In the genomic region with DNA sequence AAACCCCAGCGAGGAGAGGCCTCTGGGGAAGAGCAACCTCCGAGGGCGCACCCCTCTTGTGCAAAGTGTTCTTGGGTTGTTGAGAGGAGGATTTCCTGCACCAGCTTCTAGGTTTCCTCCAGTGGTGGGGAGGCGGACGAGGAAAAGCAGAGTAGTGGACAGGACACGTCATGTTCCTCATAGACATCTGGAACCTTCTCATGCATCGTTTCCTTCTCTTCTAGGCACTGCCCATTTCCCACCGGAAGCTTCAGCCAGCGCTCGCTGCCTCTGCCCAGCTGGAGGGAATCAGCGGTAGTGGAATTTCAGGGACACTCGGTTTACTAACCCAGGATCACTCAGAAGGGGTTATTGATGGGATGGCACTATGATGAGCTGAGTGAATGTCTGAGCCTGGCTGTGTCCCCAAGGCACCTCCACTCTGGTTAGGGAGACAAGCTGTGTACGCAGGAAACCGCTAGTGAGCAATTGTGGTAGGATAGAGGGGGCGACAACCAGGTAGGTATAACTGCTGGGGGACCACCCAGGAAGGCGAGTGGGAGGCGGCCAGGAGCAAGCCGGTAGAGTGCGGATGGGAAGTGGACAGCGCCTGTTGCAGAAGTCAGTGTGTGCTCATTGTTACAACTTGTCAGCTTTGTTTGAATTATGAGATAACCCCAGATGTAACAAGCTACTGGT, we compare ENCODE assay signal across 3 cellular contexts.
TF ChIP-seq lines count a peak whose summit lies in the region.

No MANE protein-coding gene starts in this region.

TF ChIP-seq in GM23338, 12 proteins besides CTCF, POLR2A, EP300 and RAD21 (continued from another document):
- TF ChIP-seq REST (IDR thresholded peaks at IDR 0.05; ENCODE audit: unreplicated experiment): peak; percentile 19

TF ChIP-seq in H1, 55 proteins besides CTCF, POLR2A, EP300 and RAD21 (continued from another document):
- no peak for TF ChIP-seq SIN3A (conservative IDR thresholded peaks at IDR 0.05 in 1 of 2, IDR thresholded peaks at IDR 0.05 in 1 of 2; ENCODE audit: low read depth in 1 of 2, low read length in 2 of 2)
- no peak for TF ChIP-seq TEAD4 (IDR thresholded peaks at IDR 0.05; ENCODE audit: low read depth, low read length)
- no peak for TF ChIP-seq KDM1A (IDR thresholded peaks at IDR 0.05; ENCODE audit: borderline replicate concordance, low read length)
- TF ChIP-seq CBX5 (IDR thresholded peaks at IDR 0.05; ENCODE audit: low read depth, low read length): no peak
- no peak for TF ChIP-seq SP4 (IDR thresholded peaks at IDR 0.05; ENCODE audit: low read length)
- no peak for TF ChIP-seq CHD1 (IDR thresholded peaks at IDR 0.05; ENCODE audit: low read depth, low read length)
- TF ChIP-seq, protein P1, sequence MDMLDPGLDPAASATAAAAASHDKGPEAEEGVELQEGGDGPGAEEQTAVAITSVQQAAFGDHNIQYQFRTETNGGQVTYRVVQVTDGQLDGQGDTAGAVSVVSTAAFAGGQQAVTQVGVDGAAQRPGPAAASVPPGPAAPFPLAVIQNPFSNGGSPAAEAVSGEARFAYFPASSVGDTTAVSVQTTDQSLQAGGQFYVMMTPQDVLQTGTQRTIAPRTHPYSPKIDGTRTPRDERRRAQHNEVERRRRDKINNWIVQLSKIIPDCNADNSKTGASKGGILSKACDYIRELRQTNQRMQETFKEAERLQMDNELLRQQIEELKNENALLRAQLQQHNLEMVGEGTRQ (IDR thresholded peaks at IDR 0.05; ENCODE audit: low read length): no peak
- TF ChIP-seq RFX5 (IDR thresholded peaks at IDR 0.05; ENCODE audit: borderline replicate concordance, low read depth, low read length): no peak
- no peak for TF ChIP-seq SAP30 (IDR thresholded peaks at IDR 0.05; ENCODE audit: insufficient read depth, insufficient replicate concordance, low read length)
- TF ChIP-seq RNF2 (IDR thresholded peaks at IDR 0.05; ENCODE audit: borderline replicate concordance, low read depth, low read length, missing control alignments, poor library complexity, severe bottlenecking): no peak
- TF ChIP-seq TBP (IDR thresholded peaks at IDR 0.05; ENCODE audit: low read depth, low read length): no peak
- TF ChIP-seq HDAC2 (IDR thresholded peaks at IDR 0.05; ENCODE audit: borderline replicate concordance in 1 of 2, low read depth in 2 of 2, low read length in 2 of 2): no peak
- no peak for TF ChIP-seq MAX (IDR thresholded peaks at IDR 0.05)
- TF ChIP-seq BRCA1 (IDR thresholded peaks at IDR 0.05; ENCODE audit: low read depth, low read length): no peak
- no peak for TF ChIP-seq POLR2AphosphoS5 (IDR thresholded peaks at IDR 0.05; ENCODE audit: low read depth, low read length)
- no peak for TF ChIP-seq TAF7 (optimal IDR thresholded peaks at IDR 0.05; ENCODE audit: borderline replicate concordance, low read depth, low read length)
- TF ChIP-seq ASH2L (IDR thresholded peaks at IDR 0.05; ENCODE audit: low read length): no peak
- TF ChIP-seq SRF (IDR thresholded peaks at IDR 0.05; ENCODE audit: low read depth, low read length): no peak

TF ChIP-seq in SK-N-SH treated with all-trans-retinoic acid at 6 μM for 48 hours, 23 proteins besides CTCF, POLR2A, EP300 and RAD21:
- TF ChIP-seq, protein P2, sequence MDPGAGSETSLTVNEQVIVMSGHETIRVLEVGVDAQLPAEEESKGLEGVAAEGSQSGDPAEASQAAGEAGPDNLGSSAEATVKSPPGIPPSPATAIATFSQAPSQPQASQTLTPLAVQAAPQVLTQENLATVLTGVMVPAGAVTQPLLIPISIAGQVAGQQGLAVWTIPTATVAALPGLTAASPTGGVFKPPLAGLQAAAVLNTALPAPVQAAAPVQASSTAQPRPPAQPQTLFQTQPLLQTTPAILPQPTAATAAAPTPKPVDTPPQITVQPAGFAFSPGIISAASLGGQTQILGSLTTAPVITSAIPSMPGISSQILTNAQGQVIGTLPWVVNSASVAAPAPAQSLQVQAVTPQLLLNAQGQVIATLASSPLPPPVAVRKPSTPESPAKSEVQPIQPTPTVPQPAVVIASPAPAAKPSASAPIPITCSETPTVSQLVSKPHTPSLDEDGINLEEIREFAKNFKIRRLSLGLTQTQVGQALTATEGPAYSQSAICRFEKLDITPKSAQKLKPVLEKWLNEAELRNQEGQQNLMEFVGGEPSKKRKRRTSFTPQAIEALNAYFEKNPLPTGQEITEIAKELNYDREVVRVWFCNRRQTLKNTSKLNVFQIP (CRISPR knock-in tag; IDR thresholded peaks at IDR 0.05; ENCODE audit: borderline replicate concordance, low read depth): no peak
- no peak for TF ChIP-seq ZC3H10 (CRISPR knock-in tag; IDR thresholded peaks at IDR 0.05)
- no peak for TF ChIP-seq CSDC2 (CRISPR knock-in tag; IDR thresholded peaks at IDR 0.05)
- no peak for TF ChIP-seq BACH2 (CRISPR knock-in tag; IDR thresholded peaks at IDR 0.05; ENCODE audit: borderline replicate concordance)
- no peak for TF ChIP-seq ZNF565 (CRISPR knock-in tag; conservative IDR thresholded peaks at IDR 0.05; ENCODE audit: low read depth)
- TF ChIP-seq ZFP3 (CRISPR knock-in tag; IDR thresholded peaks at IDR 0.05): no peak
- TF ChIP-seq SNAI2 (CRISPR knock-in tag; IDR thresholded peaks at IDR 0.05): no peak
- TF ChIP-seq ARNTL (CRISPR knock-in tag; IDR thresholded peaks at IDR 0.05; ENCODE audit: borderline replicate concordance, low read depth): no peak
- no peak for TF ChIP-seq ZNF70 (CRISPR knock-in tag; IDR thresholded peaks at IDR 0.05)
- TF ChIP-seq ZFP30 (CRISPR knock-in tag; IDR thresholded peaks at IDR 0.05): no peak
- TF ChIP-seq, protein P3, sequence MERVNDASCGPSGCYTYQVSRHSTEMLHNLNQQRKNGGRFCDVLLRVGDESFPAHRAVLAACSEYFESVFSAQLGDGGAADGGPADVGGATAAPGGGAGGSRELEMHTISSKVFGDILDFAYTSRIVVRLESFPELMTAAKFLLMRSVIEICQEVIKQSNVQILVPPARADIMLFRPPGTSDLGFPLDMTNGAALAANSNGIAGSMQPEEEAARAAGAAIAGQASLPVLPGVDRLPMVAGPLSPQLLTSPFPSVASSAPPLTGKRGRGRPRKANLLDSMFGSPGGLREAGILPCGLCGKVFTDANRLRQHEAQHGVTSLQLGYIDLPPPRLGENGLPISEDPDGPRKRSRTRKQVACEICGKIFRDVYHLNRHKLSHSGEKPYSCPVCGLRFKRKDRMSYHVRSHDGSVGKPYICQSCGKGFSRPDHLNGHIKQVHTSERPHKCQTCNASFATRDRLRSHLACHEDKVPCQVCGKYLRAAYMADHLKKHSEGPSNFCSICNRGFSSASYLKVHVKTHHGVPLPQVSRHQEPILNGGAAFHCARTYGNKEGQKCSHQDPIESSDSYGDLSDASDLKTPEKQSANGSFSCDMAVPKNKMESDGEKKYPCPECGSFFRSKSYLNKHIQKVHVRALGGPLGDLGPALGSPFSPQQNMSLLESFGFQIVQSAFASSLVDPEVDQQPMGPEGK (CRISPR knock-in tag; IDR thresholded peaks at IDR 0.05; ENCODE audit: borderline replicate concordance): no peak
- TF ChIP-seq ESRRG (CRISPR knock-in tag; IDR thresholded peaks at IDR 0.05): no peak
- TF ChIP-seq, protein P4, sequence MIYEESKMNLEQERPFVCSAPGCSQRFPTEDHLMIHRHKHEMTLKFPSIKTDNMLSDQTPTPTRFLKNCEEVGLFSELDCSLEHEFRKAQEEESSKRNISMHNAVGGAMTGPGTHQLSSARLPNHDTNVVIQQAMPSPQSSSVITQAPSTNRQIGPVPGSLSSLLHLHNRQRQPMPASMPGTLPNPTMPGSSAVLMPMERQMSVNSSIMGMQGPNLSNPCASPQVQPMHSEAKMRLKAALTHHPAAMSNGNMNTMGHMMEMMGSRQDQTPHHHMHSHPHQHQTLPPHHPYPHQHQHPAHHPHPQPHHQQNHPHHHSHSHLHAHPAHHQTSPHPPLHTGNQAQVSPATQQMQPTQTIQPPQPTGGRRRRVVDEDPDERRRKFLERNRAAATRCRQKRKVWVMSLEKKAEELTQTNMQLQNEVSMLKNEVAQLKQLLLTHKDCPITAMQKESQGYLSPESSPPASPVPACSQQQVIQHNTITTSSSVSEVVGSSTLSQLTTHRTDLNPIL (CRISPR knock-in tag; IDR thresholded peaks at IDR 0.05; ENCODE audit: low read depth): no peak
- TF ChIP-seq PPARA (CRISPR knock-in tag; IDR thresholded peaks at IDR 0.05; ENCODE audit: borderline replicate concordance): no peak
